8 cellular contexts compared by ENCODE assay signal in the genomic region with DNA sequence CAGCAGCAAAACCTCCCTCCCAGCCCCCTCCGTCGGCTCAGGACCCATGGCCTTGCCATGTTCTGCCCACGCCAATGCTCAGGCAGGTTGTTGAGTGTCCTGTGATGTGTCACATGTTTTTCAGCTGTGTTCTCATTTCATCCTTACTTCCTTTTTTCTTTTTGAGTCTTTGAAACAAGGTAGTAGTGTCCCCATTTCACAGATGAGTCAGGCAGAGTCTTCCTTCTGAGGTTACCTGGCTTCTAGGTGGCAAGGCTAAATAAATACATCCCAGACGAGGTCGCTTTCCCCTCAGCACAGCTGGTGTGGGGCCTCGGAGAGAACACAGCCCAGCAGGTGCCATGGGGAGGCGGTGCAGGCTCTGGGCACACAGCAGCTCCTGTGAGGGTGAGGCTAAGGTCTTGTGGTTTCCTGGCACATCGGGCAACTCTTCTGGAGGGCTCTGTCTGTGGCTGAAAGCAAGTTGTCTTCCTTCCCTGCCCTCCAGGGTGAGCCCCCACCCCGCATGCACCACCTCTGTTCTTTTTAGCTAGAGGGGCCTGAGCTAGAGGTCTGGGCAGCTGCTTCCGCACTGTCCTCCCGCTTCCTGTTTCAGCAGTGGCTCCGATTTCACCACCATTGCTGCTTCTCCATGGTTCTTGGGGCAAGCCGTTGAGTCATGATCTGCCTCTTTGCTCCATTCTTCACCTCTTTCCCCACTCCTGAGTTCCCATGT. TPM values are rescaled to one million over a fixed set of nuclear protein-coding genes. Genes with fewer than 3 reads are reported as not detected.
DNase-seq lines count a peak whose midpoint lies in the region; ATAC-seq, FAIRE-seq and TF ChIP-seq lines count a peak whose summit lies in the region.

No MANE protein-coding gene starts in this region.

- DNase-seq in activated CD4-positive, alpha-beta T cell treated with anti-CD3 and anti-CD28 coated beads, Interleukin-2, amount 10 ng/mL, durations not matched to agents 7 days and 5 days: peak; percentile 76
- peak; percentile 48 for DNase-seq in stimulated activated CD4-positive, alpha-beta T cell treated with anti-CD3 and anti-CD28 coated beads, Interleukin-4, amount 100 ng/mL, for 1 hour
- DNase-seq in frontal cortex (ENCODE audit: low spot score in 2 of 2) (no peak), NCI-H1105 (lab: John Stamatoyannopoulos, UW) (no peak), coronary artery (ENCODE audit: low spot score) (no peak), NCI-H526 (lab: John Stamatoyannopoulos, UW) (no peak)

- ATAC-seq in HG02938 (IDR thresholded peaks at IDR 0.05; ENCODE audit: unreplicated experiment) (peak; percentile 43), gastroesophageal sphincter (peak; percentile 53)

- CTCF ChIA-PET in activated CD4-positive, alpha-beta T cell treated with anti-CD3 and anti-CD28 coated beads, Interleukin-2, amount 10 ng/mL, durations not matched to agents 7 days and 5 days (lab: Charles Lee): interaction anchor here (0.7 to 2.3 kb wide), 7 partner anchors 11 to 92 kb away, joined by 3 to 8 read pairs (median 3); partner anchors contain the start of gene ZNF414

- H3K36me3 Mint-ChIP-seq in activated CD4-positive, alpha-beta T cell treated with anti-CD3 and anti-CD28 coated beads, Interleukin-2, amount 10 ng/mL, durations not matched to agents 7 days and 5 days (ENCODE audit: low read depth): peaks cover 57% of the 10 kb centered on the region

- WGBS in gastroesophageal sphincter (ENCODE audit: low coverage in 1 of 2), 2 donors: 59 to 85% methylated on average over 8 to 9 of the region's 13 CpGs

- H3K4me3 ChIP-seq in gastroesophageal sphincter (no peak overlapping the region), coronary artery (no peak overlapping the region)

- no peak for TF ChIP-seq POLR2A in gastroesophageal sphincter (IDR thresholded peaks at IDR 0.05)

- H3K27ac Mint-ChIP-seq in activated CD4-positive, alpha-beta T cell treated with anti-CD3 and anti-CD28 coated beads, Interleukin-2, amount 10 ng/mL, durations not matched to agents 7 days and 5 days: peak overlapping the region; percentile 90

- FAIRE-seq in frontal cortex (lab: Jason Lieb, UNC): no peak

- no peaks in the 10 kb centered on the region for H3K9me3 Mint-ChIP-seq in activated CD4-positive, alpha-beta T cell treated with anti-CD3 and anti-CD28 coated beads, Interleukin-2, amount 10 ng/mL, durations not matched to agents 7 days and 5 days

- H3K4me1 ChIP-seq in gastroesophageal sphincter: peaks cover 0 to 25% (median 0%) of the 10 kb centered on the region in 3 donors

- peaks cover 50% of the 10 kb centered on the region for H3K4me1 Mint-ChIP-seq in activated CD4-positive, alpha-beta T cell treated with anti-CD3 and anti-CD28 coated beads, Interleukin-2, amount 10 ng/mL, durations not matched to agents 7 days and 5 days

- H3K4me3 Mint-ChIP-seq in activated CD4-positive, alpha-beta T cell treated with anti-CD3 and anti-CD28 coated beads, Interleukin-2, amount 10 ng/mL, durations not matched to agents 7 days and 5 days: peak overlapping the region; percentile 55

- POLR2A ChIA-PET in activated CD4-positive, alpha-beta T cell treated with anti-CD3 and anti-CD28 coated beads, Interleukin-2, amount 10 ng/mL, durations not matched to agents 7 days and 5 days (lab: Charles Lee): interaction anchor here (0.6 to 1.3 kb wide), 2 partner anchors 26 to 28 kb away, joined by 3 to 7 read pairs; partner anchors contain the start of gene ZNF414

- H3K27ac ChIP-seq in gastroesophageal sphincter: peak overlapping the region in 3 of 4 donors; percentile 17 to 33 (median 19)
- H3K27ac ChIP-seq in coronary artery: peak overlapping the region in 1 of 2 donors; percentile 65

- no peaks in the 10 kb centered on the region for H3K27me3 Mint-ChIP-seq in activated CD4-positive, alpha-beta T cell treated with anti-CD3 and anti-CD28 coated beads, Interleukin-2, amount 10 ng/mL, durations not matched to agents 7 days and 5 days

- H3K9me3 ChIP-seq in gastroesophageal sphincter: no peaks in the 10 kb centered on the region

- no peak for TF ChIP-seq EP300 in gastroesophageal sphincter (IDR thresholded peaks at IDR 0.05)

- TF ChIP-seq CTCF in gastroesophageal sphincter (IDR thresholded peaks at IDR 0.05): no peak
- TF ChIP-seq CTCF in coronary artery (IDR thresholded peaks at IDR 0.05): no peak

- H3K36me3 ChIP-seq in gastroesophageal sphincter: peaks cover 0 to 93% of the 10 kb centered on the region in 2 donors

- no peaks in the 10 kb centered on the region for H3K27me3 ChIP-seq in gastroesophageal sphincter

RNA-seq across cellular contexts. Expression of gene PRAM1, which starts 15.1 kb away (rescaled TPM):
- total RNA-seq in activated CD4-positive, alpha-beta T cell treated with anti-CD3 and anti-CD28 coated beads, Interleukin-2, amount 10 ng/mL, durations not matched to agents 7 days and 5 days: 1 to 10 TPM; 3.8 to 6.7 TPM
- 1 to 10 TPM in 1 of 4 donors, under 1 TPM in 3; 0.23 to 1.2 (median 0.45) TPM for total RNA-seq in gastroesophageal sphincter
- total RNA-seq in frontal cortex: not detected

RNA-seq across cellular contexts. Expression of gene ZNF414, which starts 26.7 kb away (rescaled TPM):
- total RNA-seq in activated CD4-positive, alpha-beta T cell treated with anti-CD3 and anti-CD28 coated beads, Interleukin-2, amount 10 ng/mL, durations not matched to agents 7 days and 5 days: 10 to 100 TPM; 46.8 to 47.3 TPM
- total RNA-seq in gastroesophageal sphincter: 10 to 100 TPM in 2 of 4 donors, 1 to 10 TPM in 2; 3.6 to 18.9 (median 10.3) TPM
- total RNA-seq in frontal cortex: 2.4 TPM

RNA-seq across cellular contexts. Expression of gene HNRNPM, which starts 42.5 kb away (rescaled TPM):
- total RNA-seq in activated CD4-positive, alpha-beta T cell treated with anti-CD3 and anti-CD28 coated beads, Interleukin-2, amount 10 ng/mL, durations not matched to agents 7 days and 5 days: 100 to 1,000 TPM; 248 to 265 TPM
- total RNA-seq in gastroesophageal sphincter (100 to 1,000 TPM in 2 of 4 donors, 10 to 100 TPM in 2; 75.1 to 120 (median 101) TPM), frontal cortex (66.4 TPM)

Comparison
In these comparisons a context has a peak if more than half of its experiments do, and no peak if none do; other contexts are left out.
1. DNase-seq: peak in activated CD4-positive, alpha-beta T cell treated with anti-CD3 and anti-CD28 coated beads, Interleukin-2, amount 10 ng/mL, durations not matched to agents 7 days and 5 days (single experiment) and stimulated activated CD4-positive, alpha-beta T cell treated with anti-CD3 and anti-CD28 coated beads, Interleukin-4, amount 100 ng/mL, for 1 hour (single experiment); none in frontal cortex (0 of 2), NCI-H1105 (single experiment), coronary artery (single experiment) and NCI-H526 (0 of 2).